31 cellular contexts compared by ENCODE assay signal in genomic region chr2:103365071-103365470, GRCh38.
"Had no signal": no experiment of that assay in that cellular context is flagged by ENCODE, and none has a peak within 500 bp of the region (broad histone marks: within the 10 kb centered on the region; RNA-seq: fewer than 3 reads in every experiment).

No MANE protein-coding gene starts in this region.

- H3K9me3 ChIP-seq: adrenal gland, body of pancreas had no signal

- H3K4me3 ChIP-seq: adrenal gland, body of pancreas, coronary artery, dorsolateral prefrontal cortex, heart left ventricle had no signal

- ATAC-seq: activated CD4-positive, alpha-beta T cell treated with anti-CD3 and anti-CD28 coated beads for 36 hours; activated CD8-positive, alpha-beta memory T cell treated with anti-CD3 and anti-CD28 coated beads, Interleukin-2, amount 10 ng/mL, durations not matched to agents 7 days and 5 days; activated CD8-positive, alpha-beta T cell treated with anti-CD3 and anti-CD28 coated beads, Interleukin-2, amount 10 ng/mL, durations not matched to agents 7 days and 5 days; activated naive CD8-positive, alpha-beta T cell treated with anti-CD3 and anti-CD28 coated beads, Interleukin-2, amount 50 U/mL, for 24 hours; body of pancreas; esophagus mucosa; heart left ventricle; T-helper 17 cell had no signal

- H3K36me3 ChIP-seq: adrenal gland, heart left ventricle, WERI-Rb-1 had no signal

- FAIRE-seq: frontal cortex had no signal

- DNase-seq: activated B cell treated with CpG ODN at 0.5 μM for 24 hours; activated CD4-positive, alpha-beta memory T cell treated with anti-CD3 and anti-CD28 coated beads for 36 hours; activated CD4-positive, alpha-beta T cell treated with anti-CD3 and anti-CD28 coated beads for 36 hours; activated CD4-positive, alpha-beta T cell treated with anti-CD3 and anti-CD28 coated beads, Interleukin-2, amount 10 ng/mL, durations not matched to agents 24 days and 14 days; activated CD4-positive, CD25-positive, alpha-beta regulatory T cell treated with anti-CD3 and anti-CD28 coated beads, Interleukin-2, amount 50 U/mL, for 72 hours; activated CD8-positive, alpha-beta memory T cell treated with anti-CD3 and anti-CD28 coated beads, Interleukin-2, amount 10 ng/mL, durations not matched to agents 7 days and 5 days; activated CD8-positive, alpha-beta memory T cell treated with anti-CD3 and anti-CD28 coated beads, Interleukin-2, amount 50 U/mL, for 4 hours; activated CD8-positive, alpha-beta T cell treated with anti-CD3 and anti-CD28 coated beads, Interleukin-2, amount 10 ng/mL, durations not matched to agents 7 days and 5 days; activated effector memory CD4-positive, alpha-beta T cell treated with anti-CD3 and anti-CD28 coated beads, Interleukin-2, amount 50 U/mL, for 16 hours; activated naive CD4-positive, alpha-beta T cell treated with anti-CD3 and anti-CD28 coated beads for 36 hours; activated naive CD8-positive, alpha-beta T cell treated with anti-CD3 and anti-CD28 coated beads for 36 hours; activated naive CD8-positive, alpha-beta T cell treated with anti-CD3 and anti-CD28 coated beads, Interleukin-2, amount 50 U/mL, for 24 hours; activated T-cell treated with anti-CD3 and anti-CD28 coated beads, Interleukin-2, amount 50 U/mL, for 1 hour; activated T-cell treated with anti-CD3 and anti-CD28 coated beads, Interleukin-2, amount 50 U/mL, for 48 hours; adrenal gland; amygdala; aorta; body of pancreas; caudate nucleus; cerebellar nuclear complex; dorsolateral prefrontal cortex; effector memory CD4-positive, alpha-beta T cell; endodermal cell; foreskin fibroblast; heart left ventricle; T-helper 17 cell; T1000; WERI-Rb-1 had no signal

- H3K27ac ChIP-seq: adrenal gland, body of pancreas, coronary artery, dorsolateral prefrontal cortex, heart left ventricle, WERI-Rb-1 had no signal

- H3K4me1 ChIP-seq: adrenal gland, body of pancreas, heart left ventricle had no signal
